12 cellular contexts compared by ENCODE assay signal in genomic region chr17:75906143-75906884, GRCh38. TPM values are rescaled to one million over a fixed set of nuclear protein-coding genes. Genes with fewer than 3 reads are reported as not detected.
DNase-seq lines count a peak whose midpoint lies in the region; ATAC-seq and TF ChIP-seq lines count a peak whose summit lies in the region.
"Had no signal": no experiment of that assay in that cellular context is flagged by ENCODE, and none has a peak within 500 bp of the region (broad histone marks: within the 10 kb centered on the region; RNA-seq: fewer than 3 reads in every experiment).

No MANE protein-coding gene starts in this region.

- H3K27ac ChIP-seq in left ventricle myocardium inferior (replicated peaks) (peak overlapping the region; percentile 96), brain microvascular endothelial cell (no peak overlapping the region), ovary (no peak overlapping the region)
- H3K27ac ChIP-seq: PC-9 had no signal

- H3K36me3 ChIP-seq in left ventricle myocardium inferior (peaks cover 19% of the 10 kb centered on the region), brain microvascular endothelial cell (replicated peaks) (peaks cover 5% of the 10 kb centered on the region), ovary (no peaks in the 10 kb centered on the region)

- WGBS in ovary, 3 donors, result 80 to 84% (median 83%) methylated on average over 10 of the region's 10 CpGs

- no peak for TF ChIP-seq POLR2A in ovary (IDR thresholded peaks at IDR 0.05)

- no peak overlapping the region for H3K27ac Mint-ChIP-seq in activated naive CD8-positive, alpha-beta T cell treated with anti-CD3 and anti-CD28 coated beads for 36 hours
- peak overlapping the region in 2 of 6 donors; percentile 65 to 86 for H3K27ac Mint-ChIP-seq in naive B cell

- no peak for TF ChIP-seq EP300 in ovary (IDR thresholded peaks at IDR 0.05)

- H3K4me3 ChIP-seq in left ventricle myocardium inferior (no peak overlapping the region), brain microvascular endothelial cell (ENCODE audit: low read depth, low read length) (no peak overlapping the region), foreskin fibroblast (ENCODE audit: low read depth in 1 of 2, low read length in 2 of 2) (no peak overlapping the region), ovary (no peak overlapping the region)
- H3K4me3 ChIP-seq: PC-9 had no signal

- H3K4me1 ChIP-seq in left ventricle myocardium inferior, result peaks cover 43% of the 10 kb centered on the region
- H3K4me1 ChIP-seq in ovary (ENCODE audit: insufficient read depth), result peaks cover 2% of the 10 kb centered on the region

- intact Hi-C loops in left ventricle myocardium inferior (cut with micrococcal nuclease) (loop anchor here (5.0 kb wide), 1 partner anchor 101 kb away; no protein-coding TSS in a partner anchor), left ventricle myocardium superior (cut with micrococcal nuclease) (loop anchor here (10.0 kb wide), 1 partner anchor 98 kb away; the partner anchor contains the start of gene CDK3), ovary (cut with DNase I) (loop anchor here in 1 of 4 donors (2.0 kb wide), 1 partner anchor 100 kb away; no protein-coding TSS in a partner anchor)

- no peak for DNase-seq in left ventricle myocardium inferior
- DNase-seq in left ventricle myocardium superior, result no peak
- no peak for DNase-seq in activated naive CD8-positive, alpha-beta T cell treated with anti-CD3 and anti-CD28 coated beads for 36 hours
- DNase-seq in naive B cell, result no peak
- DNase-seq in brain microvascular endothelial cell, result no peak
- no peak for DNase-seq in foreskin fibroblast
- DNase-seq in anterior cingulate cortex (lab: John Stamatoyannopoulos, UW), result no peak
- DNase-seq in ovary, result no peak
- DNase-seq: kidney, NCI-H1930, PC-9 had no signal

- no peaks in the 10 kb centered on the region for H3K9me3 Mint-ChIP-seq in activated naive CD8-positive, alpha-beta T cell treated with anti-CD3 and anti-CD28 coated beads for 36 hours
- H3K9me3 Mint-ChIP-seq in naive B cell, result no peaks in the 10 kb centered on the region

- H3K4me3 Mint-ChIP-seq in activated naive CD8-positive, alpha-beta T cell treated with anti-CD3 and anti-CD28 coated beads for 36 hours, result peak overlapping the region; percentile 37
- peak overlapping the region; percentile 15 to 73 (median 54) for H3K4me3 Mint-ChIP-seq in naive B cell

- peaks cover 9% of the 10 kb centered on the region for H3K36me3 Mint-ChIP-seq in activated naive CD8-positive, alpha-beta T cell treated with anti-CD3 and anti-CD28 coated beads for 36 hours
- no peaks in the 10 kb centered on the region for H3K36me3 Mint-ChIP-seq in naive B cell

- H3K27me3 Mint-ChIP-seq in activated naive CD8-positive, alpha-beta T cell treated with anti-CD3 and anti-CD28 coated beads for 36 hours, result no peaks in the 10 kb centered on the region
- H3K27me3 Mint-ChIP-seq in naive B cell, result no peaks in the 10 kb centered on the region
- H3K27me3 Mint-ChIP-seq: progenitor cell of endocrine pancreas had no signal

- in situ Hi-C loops in brain microvascular endothelial cell (cut with HindIII; ENCODE audit: low pct_ligation_motif_present, low sequenced_read_pairs), result no loop called here

- peaks cover 15% of the 10 kb centered on the region for H3K4me1 Mint-ChIP-seq in activated naive CD8-positive, alpha-beta T cell treated with anti-CD3 and anti-CD28 coated beads for 36 hours
- peaks cover 7 to 15% (median 11%) of the 10 kb centered on the region in 3 donors for H3K4me1 Mint-ChIP-seq in naive B cell

- H3K27me3 ChIP-seq in left ventricle myocardium inferior (ENCODE audit: low read depth) (no peaks in the 10 kb centered on the region), brain microvascular endothelial cell (replicated peaks) (no peaks in the 10 kb centered on the region), ovary (no peaks in the 10 kb centered on the region)

- ATAC-seq in left ventricle myocardium superior, result no peak
- ATAC-seq in naive B cell (ENCODE audit: low read depth in 2 of 2), result no peak

- no peak for TF ChIP-seq CTCF in left ventricle myocardium inferior (IDR thresholded peaks at IDR 0.05; ENCODE audit: borderline replicate concordance)
- no peak for TF ChIP-seq CTCF in brain microvascular endothelial cell (IDR thresholded peaks at IDR 0.05; ENCODE audit: low read depth, low read length, missing control alignments)
- TF ChIP-seq CTCF in foreskin fibroblast (IDR thresholded peaks at IDR 0.05; ENCODE audit: low read depth, low read length), result no peak
- TF ChIP-seq CTCF in ovary (IDR thresholded peaks at IDR 0.05), result no peak

- H3K9me3 ChIP-seq in left ventricle myocardium inferior (replicated peaks) (no peaks in the 10 kb centered on the region), ovary (no peaks in the 10 kb centered on the region)

RNA-seq across cellular contexts. Expression of gene MRPL38, which starts 1.6 kb away (rescaled TPM):
- total RNA-seq in left ventricle myocardium inferior (104 TPM), left ventricle myocardium superior (124 TPM), ovary (10 to 100 TPM; 30.4 to 93.0 (median 83.4) TPM)
- total RNA-seq in activated naive CD8-positive, alpha-beta T cell treated with anti-CD3 and anti-CD28 coated beads for 36 hours, result 100 to 1,000 TPM; 148 to 161 TPM
- polyA plus RNA-seq in naive B cell (ENCODE audit: low read depth in 6 of 6) (10 to 100 TPM; 47.3 to 68.8 (median 59.7) TPM), ovary (10 to 100 TPM; 14.5 to 51.4 TPM)

RNA-seq across cellular contexts. Expression of gene TRIM65, which starts 9.6 kb away (rescaled TPM):
- total RNA-seq in left ventricle myocardium inferior, result 10.2 TPM
- 11.4 TPM for total RNA-seq in left ventricle myocardium superior
- total RNA-seq in activated naive CD8-positive, alpha-beta T cell treated with anti-CD3 and anti-CD28 coated beads for 36 hours, result 10 to 100 TPM; 37.2 to 41.7 TPM
- polyA plus RNA-seq in naive B cell (ENCODE audit: low read depth in 6 of 6), result 10 to 100 TPM; 15.4 to 33.0 (median 23.4) TPM
- total RNA-seq in ovary, result 10 to 100 TPM; 17.3 to 28.0 (median 24.3) TPM
- polyA plus RNA-seq in ovary, result 10 to 100 TPM; 10.4 to 18.5 TPM

RNA-seq across cellular contexts. Expression of gene TRIM47, which starts 27.9 kb away (rescaled TPM):
- total RNA-seq in left ventricle myocardium inferior, result 27.5 TPM
- 24.4 TPM for total RNA-seq in left ventricle myocardium superior
- 10 to 100 TPM; 16.4 to 18.3 TPM for total RNA-seq in activated naive CD8-positive, alpha-beta T cell treated with anti-CD3 and anti-CD28 coated beads for 36 hours
- 1 to 10 TPM in 3 of 6 donors, under 1 TPM in 2, not detected in 1; 0.97 to 2.2 (median 1.7) TPM for polyA plus RNA-seq in naive B cell (ENCODE audit: low read depth in 6 of 6)
- total RNA-seq in ovary, result 10 to 100 TPM in 6 of 7 donors, 1 to 10 TPM in 1; 7.2 to 38.3 (median 18.6) TPM
- polyA plus RNA-seq in ovary, result 10 to 100 TPM; 10.1 to 11.5 TPM

RNA-seq across cellular contexts. Expression of gene FBF1, which starts 34.5 kb away (rescaled TPM):
- total RNA-seq in left ventricle myocardium inferior (2.8 TPM), left ventricle myocardium superior (4.2 TPM), ovary (10 to 100 TPM in 4 of 7 donors, 1 to 10 TPM in 3; 5.0 to 14.9 (median 11.2) TPM)
- 10 to 100 TPM; 14.9 to 16.6 TPM for total RNA-seq in activated naive CD8-positive, alpha-beta T cell treated with anti-CD3 and anti-CD28 coated beads for 36 hours
- polyA plus RNA-seq in naive B cell (ENCODE audit: low read depth in 6 of 6) (1 to 10 TPM; 1.5 to 5.0 (median 2.9) TPM), ovary (1 to 10 TPM; 3.0 to 7.8 TPM)

RNA-seq across cellular contexts. Expression of gene WBP2, which starts 51.2 kb away (rescaled TPM):
- 144 TPM for total RNA-seq in left ventricle myocardium inferior
- total RNA-seq in left ventricle myocardium superior, result 152 TPM
- total RNA-seq in activated naive CD8-positive, alpha-beta T cell treated with anti-CD3 and anti-CD28 coated beads for 36 hours, result 10 to 100 TPM; 45.0 to 49.3 TPM
- polyA plus RNA-seq in naive B cell (ENCODE audit: low read depth in 6 of 6), result 100 to 1,000 TPM in 2 of 6 donors, 10 to 100 TPM in 4; 73.4 to 134 (median 87.6) TPM
- 100 to 1,000 TPM in 3 of 7 donors, 10 to 100 TPM in 4; 48.5 to 131 (median 92.7) TPM for total RNA-seq in ovary
- polyA plus RNA-seq in ovary, result 100 to 1,000 TPM; 118 to 184 TPM
